Comparison of ENCODE assay signal across 8 cellular contexts in genomic region chr13:22926176-22927007, GRCh38.
DNase-seq lines count a peak whose midpoint lies in the region; ATAC-seq and TF ChIP-seq lines count a peak whose summit lies in the region.

No MANE protein-coding gene starts in this region.

- no CpG with 5 or more reads among the region's 70 CpGs for WGBS in iPS DF 6.9 (ENCODE audit: insufficient coverage, insufficient read length)
- WGBS in sigmoid colon, 2 donors = 11 to 23% methylated on average over 68 to 70 of the region's 70 CpGs

- TF ChIP-seq CTCF in sigmoid colon (IDR thresholded peaks at IDR 0.05) = no peak

- no peak overlapping the region for H3K4me2 ChIP-seq in Karpas-422 (ENCODE audit: low read depth, low read length, poor library complexity, severe bottlenecking)

- H3K36me3 ChIP-seq in iPS DF 6.9 (ENCODE audit: control insufficient read depth, insufficient read depth, low read length) = no peaks in the 10 kb centered on the region
- H3K36me3 ChIP-seq in sigmoid colon = no peaks in the 10 kb centered on the region
- H3K36me3 ChIP-seq in Karpas-422 (ENCODE audit: insufficient read depth, low read length) = no peaks in the 10 kb centered on the region

- H3K27me3 ChIP-seq in iPS DF 6.9 (ENCODE audit: control insufficient read depth, insufficient read depth, low read length) (no peaks in the 10 kb centered on the region), sigmoid colon (no peaks in the 10 kb centered on the region), Karpas-422 (ENCODE audit: low read length) (no peaks in the 10 kb centered on the region)

- H3K27ac ChIP-seq in iPS DF 6.9 (ENCODE audit: low read length) (no peak overlapping the region), sigmoid colon (peak overlapping the region; percentile 59 to 89 (median 86)), Karpas-422 (ENCODE audit: low read length) (no peak overlapping the region)

- no peak overlapping the region for H3K9ac ChIP-seq in Karpas-422 (ENCODE audit: low read length)

- intact Hi-C loops in sigmoid colon (cut with DNase I) = loop anchor here (1.0 to 10.0 kb wide), 3 partner anchors 11 to 1322 kb away; partner anchors contain the start of gene MICU2

- no peaks in the 10 kb centered on the region for H3K9me2 ChIP-seq in Karpas-422 (replicated peaks; ENCODE audit: insufficient read depth, low read length)

- H2AFZ ChIP-seq in Karpas-422 (ENCODE audit: low read length) = no peak overlapping the region

- DNase-seq in RPMI7951 (ENCODE audit: low read depth) (peak; percentile 35), iPS DF 6.9 (ENCODE audit: low read depth, low spot score) (no peak), sigmoid colon (peak; percentile 94), Karpas-422 (no peak), NCI-H2227 (lab: John Stamatoyannopoulos, UW; ENCODE audit: unreplicated experiment) (no peak), H4 (ENCODE audit: low spot score) (no peak), HuH-7.5 (ENCODE audit: low spot score) (no peak)

- no peaks in the 10 kb centered on the region for H3K79me2 ChIP-seq in Karpas-422 (ENCODE audit: low read length)

- peak in 1 of 2 donors; percentile 21 for TF ChIP-seq POLR2A in sigmoid colon (IDR thresholded peaks at IDR 0.05)

- H3K9me3 ChIP-seq in iPS DF 6.9 (ENCODE audit: control insufficient read depth, insufficient read depth, low read length) (no peaks in the 10 kb centered on the region), sigmoid colon (no peaks in the 10 kb centered on the region), Karpas-422 (ENCODE audit: low read length) (no peaks in the 10 kb centered on the region)

- ATAC-seq in GM18511 (IDR thresholded peaks at IDR 0.05; ENCODE audit: unreplicated experiment) = peak; percentile 38

- H3K4me3 ChIP-seq in iPS DF 6.9 (ENCODE audit: low read length) (peak overlapping the region; percentile 55; the same call in 1 of the 2 replicates), sigmoid colon (peak overlapping the region; percentile 53 to 68 (median 67)), Karpas-422 (ENCODE audit: low read length) (no peak overlapping the region)

- TF ChIP-seq EP300 in sigmoid colon (IDR thresholded peaks at IDR 0.05) = no peak

- no peaks in the 10 kb centered on the region for H4K20me1 ChIP-seq in Karpas-422 (ENCODE audit: insufficient read depth, low read depth, low read length)

- peaks cover 2% of the 10 kb centered on the region; the same call in 1 of the 2 replicates for H3K4me1 ChIP-seq in iPS DF 6.9 (ENCODE audit: control insufficient read depth, insufficient read depth, low read length)
- H3K4me1 ChIP-seq in sigmoid colon = peaks cover 0 to 19% (median 14%) of the 10 kb centered on the region in 4 donors
- H3K4me1 ChIP-seq in Karpas-422 (ENCODE audit: low read length) = no peaks in the 10 kb centered on the region

Comparison
In these comparisons a context has a peak if more than half of its experiments do, and no peak if none do; other contexts are left out.
1. DNase-seq: peak in RPMI7951 (single experiment) and sigmoid colon (single experiment); none in iPS DF 6.9 (single experiment), Karpas-422 (single experiment), NCI-H2227 (single experiment), H4 (single experiment) and HuH-7.5 (single experiment).
2. H3K27ac ChIP-seq: peak in sigmoid colon (4 of 4); none in iPS DF 6.9 (single experiment) and Karpas-422 (single experiment).